Comparison of ENCODE assay signal across 14 cellular contexts in the genomic region with DNA sequence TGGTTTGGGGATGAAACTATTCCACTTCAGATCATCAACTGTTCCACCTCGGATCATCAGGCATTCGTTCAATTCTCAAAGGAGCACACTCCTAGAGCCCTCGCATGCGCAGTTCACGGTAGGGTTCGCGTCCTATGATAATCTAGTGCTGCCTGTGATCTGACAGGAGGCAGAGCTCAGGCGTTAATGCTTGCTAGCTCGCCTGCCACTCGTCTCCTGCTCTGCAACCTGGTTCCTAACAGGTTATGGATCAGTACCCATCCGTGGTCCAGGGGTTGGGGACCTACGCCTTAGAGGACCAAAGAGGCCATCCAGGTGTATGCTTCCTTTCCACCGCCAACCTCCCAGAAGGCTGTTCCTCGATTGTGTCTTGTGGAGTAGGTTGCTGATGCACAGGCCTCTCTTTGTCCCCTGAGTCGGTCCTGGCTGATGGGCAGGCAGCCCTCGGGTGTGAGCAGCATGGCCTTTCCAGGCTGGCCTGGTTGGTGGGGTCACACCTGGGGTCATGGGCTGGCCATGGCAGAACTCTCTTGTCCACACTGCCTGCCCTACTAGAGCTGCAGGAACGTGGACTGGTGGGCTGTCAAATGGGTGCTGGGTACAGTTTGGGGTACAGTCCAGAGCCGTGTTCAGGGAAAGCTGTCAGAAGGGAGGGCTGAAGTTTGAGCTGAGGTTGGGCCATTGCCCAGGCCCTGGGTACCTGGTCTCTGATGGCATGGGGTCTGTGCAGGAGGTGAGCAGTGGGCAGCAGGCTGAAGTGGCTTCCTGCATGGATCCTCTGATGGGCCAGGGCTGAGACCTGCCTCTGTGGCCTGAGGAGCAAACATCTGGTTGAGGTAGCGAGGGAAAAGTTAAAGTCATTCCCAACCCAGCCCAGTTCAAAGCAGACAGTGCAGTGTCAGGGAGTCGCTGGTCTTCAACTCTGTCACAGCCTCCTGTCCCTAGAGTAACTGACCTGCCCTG. TPM values are rescaled to one million over a fixed set of nuclear protein-coding genes. Genes with fewer than 3 reads are reported as not detected.
A peak's percentile ranks its signal among the peaks of the same experiment; 100 is the strongest.
DNase-seq lines count a peak whose midpoint lies in the region; ATAC-seq and TF ChIP-seq lines count a peak whose summit lies in the region.
"Had no signal": no experiment of that assay in that cellular context is flagged by ENCODE, and none has a peak within 500 bp of the region (broad histone marks: within the 10 kb centered on the region; RNA-seq: fewer than 3 reads in every experiment).

No MANE protein-coding gene starts in this region.

- H3K9me3 ChIP-seq in adipocyte (ENCODE audit: control insufficient read depth, low read length) (no peaks in the 10 kb centered on the region), esophagus (ENCODE audit: control insufficient read depth in 2 of 2, insufficient read depth in 1 of 2, low read depth in 1 of 2, low read length in 1 of 2) (no peaks in the 10 kb centered on the region), neural progenitor cell (ENCODE audit: low read depth) (no peaks in the 10 kb centered on the region), thymus (ENCODE audit: control insufficient read depth) (no peaks in the 10 kb centered on the region)

- H4K20me1 ChIP-seq in neural progenitor cell (ENCODE audit: low read depth): peaks cover 25% of the 10 kb centered on the region

- WGBS in esophagus, 2 donors: 80 to 81% methylated on average over 20 of the region's 20 CpGs
- WGBS in thymus: 90% methylated on average over 20 of the region's 20 CpGs

- H3K4me1 ChIP-seq in adipocyte (ENCODE audit: control insufficient read depth, insufficient read depth, low read length) (peaks cover 24% of the 10 kb centered on the region), esophagus (ENCODE audit: control insufficient read depth in 2 of 2, insufficient read depth in 2 of 2, low read length in 1 of 2) (peaks cover 28 to 51% of the 10 kb centered on the region in 2 donors), neural progenitor cell (peaks cover 8% of the 10 kb centered on the region), thymus (ENCODE audit: control insufficient read depth, insufficient read depth, low read length) (no peaks in the 10 kb centered on the region)

- H3K27ac ChIP-seq in esophagus (ENCODE audit: low read depth in 2 of 2, low read length in 1 of 2) (peak overlapping the region; percentile 66 to 92), neural progenitor cell (no peak overlapping the region), thymus (ENCODE audit: low read depth) (peak overlapping the region; percentile 20)

- no peak for DNase-seq in adipocyte (ENCODE audit: low read depth)
- no peak for DNase-seq in neural progenitor cell (ENCODE audit: low spot score)
- DNase-seq in putamen (ENCODE audit: low spot score): no peak
- no peak for DNase-seq in T-helper 1 cell
- DNase-seq: activated CD4-positive, CD25-positive, alpha-beta regulatory T cell; activated naive CD8-positive, alpha-beta T cell treated with anti-CD3 and anti-CD28 coated beads, Interleukin-2, amount 50 U/mL, for 24 hours; CD4-positive, alpha-beta T cell; naive B cell; NCI-H1105 treated with DMSO at 0.1 percent for 48 hours; stimulated activated CD4-positive, alpha-beta T cell treated with anti-CD3 and anti-CD28 coated beads, Interleukin-12 subunit alpha, Interleukin-12 subunit beta, amount 100 ng/mL, for 4 hours had no signal

- no peaks in the 10 kb centered on the region for H3F3A ChIP-seq in neural progenitor cell (ENCODE audit: low read depth)

- H3K4me3 ChIP-seq in adipocyte (ENCODE audit: low read length): no peak overlapping the region
- H3K4me3 ChIP-seq in esophagus (ENCODE audit: low read depth in 1 of 2, low read length in 2 of 2): no peak overlapping the region
- H3K4me3 ChIP-seq in neural progenitor cell: no peak overlapping the region
- no peak overlapping the region for H3K4me3 ChIP-seq in thymus (ENCODE audit: low read length)

- H3K4me3 Mint-ChIP-seq in neural progenitor cell: no peak overlapping the region
- H3K4me3 Mint-ChIP-seq: activated naive CD8-positive, alpha-beta T cell treated with anti-CD3 and anti-CD28 coated beads, Interleukin-2, amount 50 U/mL, for 24 hours; CD4-positive, alpha-beta T cell; dendritic cell treated with granulocyte-macrophage colony-stimulating factor and Interleukin-4, amounts not matched to agents 40 ng/mL and 50 ng/mL, for 4 days had no signal

- no peak for TF ChIP-seq CTCF in neural progenitor cell (IDR thresholded peaks at IDR 0.05)

- no peaks in the 10 kb centered on the region for H3K36me3 Mint-ChIP-seq in neural progenitor cell

- H3K27ac Mint-ChIP-seq in neural progenitor cell: peak overlapping the region; percentile 53
- H3K27ac Mint-ChIP-seq: activated naive CD8-positive, alpha-beta T cell treated with anti-CD3 and anti-CD28 coated beads, Interleukin-2, amount 50 U/mL, for 24 hours; CD4-positive, alpha-beta T cell; dendritic cell treated with granulocyte-macrophage colony-stimulating factor and Interleukin-4, amounts not matched to agents 40 ng/mL and 50 ng/mL, for 4 days had no signal

- H3K36me3 ChIP-seq in adipocyte (ENCODE audit: control insufficient read depth, insufficient read depth, low read length, severe bottlenecking): no peaks in the 10 kb centered on the region
- H3K36me3 ChIP-seq in esophagus (ENCODE audit: control insufficient read depth in 2 of 2, insufficient read depth in 2 of 2, low read length in 1 of 2): no peaks in the 10 kb centered on the region
- no peaks in the 10 kb centered on the region for H3K36me3 ChIP-seq in neural progenitor cell
- H3K36me3 ChIP-seq in thymus (ENCODE audit: control insufficient read depth, insufficient read depth): no peaks in the 10 kb centered on the region

- no peak overlapping the region for H3K4me2 ChIP-seq in neural progenitor cell

- H2AFZ ChIP-seq in neural progenitor cell (replicated peaks): no peak overlapping the region

- peaks cover 3% of the 10 kb centered on the region for H3K27me3 Mint-ChIP-seq in neural progenitor cell (ENCODE audit: insufficient read depth, low read depth)
- H3K27me3 Mint-ChIP-seq: activated naive CD8-positive, alpha-beta T cell treated with anti-CD3 and anti-CD28 coated beads, Interleukin-2, amount 50 U/mL, for 24 hours; CD4-positive, alpha-beta T cell; dendritic cell treated with granulocyte-macrophage colony-stimulating factor and Interleukin-4, amounts not matched to agents 40 ng/mL and 50 ng/mL, for 4 days; naive B cell had no signal

- H3K79me2 ChIP-seq in neural progenitor cell (ENCODE audit: low read depth): peaks cover 11% of the 10 kb centered on the region

- H3K27me3 ChIP-seq in adipocyte (replicated peaks; ENCODE audit: control insufficient read depth, insufficient read depth, low read length) (no peaks in the 10 kb centered on the region), esophagus (ENCODE audit: control insufficient read depth in 1 of 2, insufficient read depth in 2 of 2, low read length in 2 of 2) (no peaks in the 10 kb centered on the region), neural progenitor cell (no peaks in the 10 kb centered on the region), thymus (ENCODE audit: control insufficient read depth, insufficient read depth) (no peaks in the 10 kb centered on the region)

- peaks cover 26% of the 10 kb centered on the region for H3K4me1 Mint-ChIP-seq in neural progenitor cell

- no peaks in the 10 kb centered on the region for H3K9me3 Mint-ChIP-seq in neural progenitor cell
- H3K9me3 Mint-ChIP-seq: activated naive CD8-positive, alpha-beta T cell treated with anti-CD3 and anti-CD28 coated beads, Interleukin-2, amount 50 U/mL, for 24 hours; CD4-positive, alpha-beta T cell; dendritic cell treated with granulocyte-macrophage colony-stimulating factor and Interleukin-4, amounts not matched to agents 40 ng/mL and 50 ng/mL, for 4 days; naive B cell had no signal

- ATAC-seq in HG03378 (IDR thresholded peaks at IDR 0.05; ENCODE audit: unreplicated experiment): no peak
- ATAC-seq: activated naive CD8-positive, alpha-beta T cell treated with anti-CD3 and anti-CD28 coated beads, Interleukin-2, amount 50 U/mL, for 24 hours had no signal

- H3K9ac ChIP-seq in adipocyte (ENCODE audit: low read length): peak overlapping the region; percentile 45
- H3K9ac ChIP-seq in neural progenitor cell: no peak overlapping the region

RNA-seq across cellular contexts. Expression of gene PRDM11, which starts 11.1 kb away (rescaled TPM):
- polyA plus RNA-seq in esophagus (1 to 10 TPM; 2.5 to 2.6 TPM), thymus (2.1 TPM)
- 1.8 and 5.3 TPM in 2 replicates for total RNA-seq in neural progenitor cell (ENCODE audit: low replicate concordance)
